In genomic region chr12:27779416-27779815, GRCh38 we compare ENCODE assay signal across 8 cellular contexts. TPM values are rescaled to one million over a fixed set of nuclear protein-coding genes. Genes with fewer than 3 reads are reported as not detected.
DNase-seq lines count a peak whose midpoint lies in the region; ATAC-seq and TF ChIP-seq lines count a peak whose summit lies in the region.

No MANE protein-coding gene starts in this region.

- intact Hi-C loops in mucosa of descending colon (cut with DNase I, micrococcal nuclease) = no loop called here

- peaks cover 22% of the 10 kb centered on the region for H3K36me3 ChIP-seq in DOHH2 (ENCODE audit: control insufficient read depth, low read length)
- H3K36me3 ChIP-seq in SK-N-SH (replicated peaks in 1 of 2; ENCODE audit: control insufficient read depth in 1 of 2, insufficient read depth in 2 of 2, low read length in 1 of 2) = peaks cover 8% of the 10 kb centered on the region in 2 experiments
- H3K36me3 ChIP-seq in duodenal mucosa (ENCODE audit: control insufficient read depth in 1 of 2, insufficient read depth in 2 of 2, low read length in 2 of 2) = no peaks in the 10 kb centered on the region
- no peaks in the 10 kb centered on the region for H3K36me3 ChIP-seq in mucosa of descending colon (ENCODE audit: low read depth)
- no peaks in the 10 kb centered on the region for H3K36me3 ChIP-seq in upper lobe of left lung

- H3F3A ChIP-seq in DOHH2 (ENCODE audit: control insufficient read depth, insufficient read depth) (peaks cover 6% of the 10 kb centered on the region; the same call in 1 of the 2 replicates), SK-N-SH (replicated peaks; ENCODE audit: insufficient read depth) (peaks cover 16% of the 10 kb centered on the region)

- WGBS in SK-N-SH (ENCODE audit: low lambda C conversion rate) = 10% methylated on average over 15 of the region's 15 CpGs
- 12 to 23% methylated on average over 15 of the region's 15 CpGs for WGBS in upper lobe of left lung, 2 donors

- H3K4me3 ChIP-seq in DOHH2 (ENCODE audit: low read length) = peak overlapping the region; percentile 86
- peak overlapping the region; percentile 79 to 85 for H3K4me3 ChIP-seq in SK-N-SH (ENCODE audit: low read depth in 2 of 2, low read length in 1 of 2)
- peak overlapping the region; percentile 71 to 92 for H3K4me3 ChIP-seq in duodenal mucosa (ENCODE audit: low read depth in 1 of 2, low read length in 2 of 2)
- peak overlapping the region; percentile 52 for H3K4me3 ChIP-seq in mucosa of descending colon
- peak overlapping the region; percentile 63 to 85 (median 74) for H3K4me3 ChIP-seq in upper lobe of left lung

- no peaks in the 10 kb centered on the region for H3K9me2 ChIP-seq in DOHH2 (replicated peaks; ENCODE audit: control insufficient read depth, low read length)
- no peaks in the 10 kb centered on the region for H3K9me2 ChIP-seq in SK-N-SH

- DNase-seq in SK-N-SH (peak; percentile 75), mucosa of descending colon (peak in 2 of 3 donors; percentile 19 to 54), upper lobe of left lung (peak in 1 of 2 donors; percentile 23), dedifferentiated amniotic fluid mesenchymal stem cell (ENCODE audit: extremely low spot score) (no peak)

- CTCF ChIA-PET in SK-N-SH (lab: Yijun Ruan, JAX) = interaction anchor here (0.6 to 2.1 kb wide), 10 partner anchors 9 to 162 kb away, joined by 3 to 10 read pairs (median 4); no protein-coding TSS in a partner anchor

- TF ChIP-seq POLR2A in upper lobe of left lung (IDR thresholded peaks at IDR 0.05) = no peak

- no peak for TF ChIP-seq RAD21 in SK-N-SH (IDR thresholded peaks at IDR 0.05; ENCODE audit: low read length)

- POLR2A ChIA-PET in SK-N-SH (lab: Yijun Ruan, JAX) = interaction anchor here (0.7 to 1.9 kb wide), 12 partner anchors 9 to 1602 kb away, joined by 3 to 11 read pairs (median 3); partner anchors contain the start of gene ERGIC2

- TF ChIP-seq CTCF in DOHH2 (IDR thresholded peaks at IDR 0.05; ENCODE audit: low read depth, low read length, poor library complexity, severe bottlenecking) = no peak
- TF ChIP-seq CTCF in SK-N-SH (IDR thresholded peaks at IDR 0.05) = no peak
- TF ChIP-seq CTCF in mucosa of descending colon (IDR thresholded peaks at IDR 0.05) = no peak
- TF ChIP-seq CTCF in upper lobe of left lung (IDR thresholded peaks at IDR 0.05) = no peak

- H2AFZ ChIP-seq in SK-N-SH (ENCODE audit: low read depth) = peak overlapping the region; percentile 91

- H3K79me2 ChIP-seq in DOHH2 (ENCODE audit: control insufficient read depth, low read length) (peaks cover 39% of the 10 kb centered on the region), SK-N-SH (ENCODE audit: insufficient read depth) (peaks cover 43% of the 10 kb centered on the region)

- H3K4me2 ChIP-seq in DOHH2 (ENCODE audit: low read length) (peak overlapping the region; percentile 93), SK-N-SH (peak overlapping the region; percentile 92)

- peak; percentile 7 for ATAC-seq in GM19467 (IDR thresholded peaks at IDR 0.05; ENCODE audit: unreplicated experiment)
- peak; percentile 10 for ATAC-seq in HG03565 (IDR thresholded peaks at IDR 0.05; ENCODE audit: unreplicated experiment)
- ATAC-seq in mucosa of descending colon = no peak
- ATAC-seq in upper lobe of left lung (ENCODE audit: low FRiP score in 2 of 2) = no peak

- no peaks in the 10 kb centered on the region for H3K9me3 ChIP-seq in DOHH2 (ENCODE audit: control insufficient read depth, insufficient read depth, low read length)
- no peaks in the 10 kb centered on the region for H3K9me3 ChIP-seq in SK-N-SH
- H3K9me3 ChIP-seq in duodenal mucosa (ENCODE audit: control insufficient read depth in 1 of 2, low read length in 2 of 2) = no peaks in the 10 kb centered on the region
- H3K9me3 ChIP-seq in mucosa of descending colon = no peaks in the 10 kb centered on the region
- no peaks in the 10 kb centered on the region for H3K9me3 ChIP-seq in upper lobe of left lung

- no peaks in the 10 kb centered on the region for H3K27me3 ChIP-seq in DOHH2 (ENCODE audit: control insufficient read depth, low read length)
- H3K27me3 ChIP-seq in SK-N-SH (ENCODE audit: insufficient read depth) = no peaks in the 10 kb centered on the region
- H3K27me3 ChIP-seq in duodenal mucosa (ENCODE audit: control insufficient read depth in 1 of 2, insufficient read depth in 2 of 2, low read length in 2 of 2) = no peaks in the 10 kb centered on the region
- H3K27me3 ChIP-seq in upper lobe of left lung = no peaks in the 10 kb centered on the region

- peak overlapping the region; percentile 88 for H3K9ac ChIP-seq in SK-N-SH
- peak overlapping the region; percentile 26 to 90 for H3K9ac ChIP-seq in duodenal mucosa (ENCODE audit: low read depth in 1 of 2, low read length in 2 of 2)

- H4K20me1 ChIP-seq in DOHH2 (ENCODE audit: control insufficient read depth, insufficient read depth, low read depth, low read length) (no peaks in the 10 kb centered on the region), SK-N-SH (ENCODE audit: insufficient read depth) (no peaks in the 10 kb centered on the region)

- TF ChIP-seq EP300 in SK-N-SH (IDR thresholded peaks at IDR 0.05; ENCODE audit: borderline replicate concordance in 1 of 2, low read depth in 1 of 2, low read length in 1 of 2) (no peak), upper lobe of left lung (IDR thresholded peaks at IDR 0.05) (no peak)

- H3K4me1 ChIP-seq in DOHH2 (ENCODE audit: control insufficient read depth, low read length) = peaks cover 30% of the 10 kb centered on the region
- peaks cover 12 to 22% of the 10 kb centered on the region in 2 experiments for H3K4me1 ChIP-seq in SK-N-SH (ENCODE audit: control insufficient read depth in 1 of 2, insufficient read depth in 2 of 2, low read depth in 1 of 2, low read length in 1 of 2)
- peaks cover 20 to 25% of the 10 kb centered on the region in 2 donors for H3K4me1 ChIP-seq in duodenal mucosa (ENCODE audit: control insufficient read depth in 1 of 2, insufficient read depth in 2 of 2, low read length in 2 of 2)
- H3K4me1 ChIP-seq in mucosa of descending colon (ENCODE audit: low read depth) = peaks cover 16% of the 10 kb centered on the region
- peaks cover 13 to 36% (median 19%) of the 10 kb centered on the region in 4 donors for H3K4me1 ChIP-seq in upper lobe of left lung

- peak overlapping the region; percentile 52 for H3K27ac ChIP-seq in DOHH2 (ENCODE audit: low read depth, low read length)
- H3K27ac ChIP-seq in SK-N-SH (ENCODE audit: low read depth in 2 of 2, low read length in 1 of 2) = peak overlapping the region; percentile 79 to 97
- H3K27ac ChIP-seq in duodenal mucosa (ENCODE audit: low read depth, low read length) = peak overlapping the region; percentile 85
- H3K27ac ChIP-seq in upper lobe of left lung = peak overlapping the region; percentile 85 to 89 (median 88)

TF ChIP-seq in SK-N-SH, 30 proteins besides CTCF, POLR2A, EP300 and RAD21:
- TF ChIP-seq YY1 (IDR thresholded peaks at IDR 0.05; ENCODE audit: low read depth) (0 out of 2 replicates have a peak, but pooled peaks have one; percentile 28), MXI1 (IDR thresholded peaks at IDR 0.05; ENCODE audit: low read depth, low read length) (peak; percentile 18; the same call in 1 of the 2 replicates), POLR2AphosphoS5 (IDR thresholded peaks at IDR 0.05; ENCODE audit: low read depth, low read length) (0 out of 2 replicates have a peak, but pooled peaks have one; percentile 9)
- TF ChIP-seq, protein P1, sequence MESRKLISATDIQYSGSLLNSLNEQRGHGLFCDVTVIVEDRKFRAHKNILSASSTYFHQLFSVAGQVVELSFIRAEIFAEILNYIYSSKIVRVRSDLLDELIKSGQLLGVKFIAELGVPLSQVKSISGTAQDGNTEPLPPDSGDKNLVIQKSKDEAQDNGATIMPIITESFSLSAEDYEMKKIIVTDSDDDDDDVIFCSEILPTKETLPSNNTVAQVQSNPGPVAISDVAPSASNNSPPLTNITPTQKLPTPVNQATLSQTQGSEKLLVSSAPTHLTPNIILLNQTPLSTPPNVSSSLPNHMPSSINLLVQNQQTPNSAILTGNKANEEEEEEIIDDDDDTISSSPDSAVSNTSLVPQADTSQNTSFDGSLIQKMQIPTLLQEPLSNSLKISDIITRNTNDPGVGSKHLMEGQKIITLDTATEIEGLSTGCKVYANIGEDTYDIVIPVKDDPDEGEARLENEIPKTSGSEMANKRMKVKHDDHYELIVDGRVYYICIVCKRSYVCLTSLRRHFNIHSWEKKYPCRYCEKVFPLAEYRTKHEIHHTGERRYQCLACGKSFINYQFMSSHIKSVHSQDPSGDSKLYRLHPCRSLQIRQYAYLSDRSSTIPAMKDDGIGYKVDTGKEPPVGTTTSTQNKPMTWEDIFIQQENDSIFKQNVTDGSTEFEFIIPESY (IDR thresholded peaks at IDR 0.05; ENCODE audit: borderline replicate concordance, low read depth) = no peak

RNA-seq across cellular contexts. Expression of gene KLHL42, which starts 0.6 kb away (rescaled TPM):
- 11.7 and 18.5 TPM in 2 replicates for polyA plus RNA-seq in SK-N-SH (2012; rRNA removed)
- 8.4 and 9.8 TPM in 2 replicates for polyA plus RNA-seq in SK-N-SH (2012; cell fraction: cytosol; rRNA removed)
- 30.6 and 33.5 TPM in 2 replicates for polyA plus RNA-seq in SK-N-SH (2012; cell fraction: nucleus; rRNA removed)
- total RNA-seq in mucosa of descending colon (10 to 100 TPM; 14.4 to 48.6 (median 24.0) TPM), upper lobe of left lung (10 to 100 TPM; 18.5 to 46.1 (median 22.6) TPM)

RNA-seq across cellular contexts. Expression of gene MANSC4, which starts 0.6 kb away (rescaled TPM):
- polyA plus RNA-seq in SK-N-SH (2012; rRNA removed) = not detected in 2 replicates
- 0.04 and 0.07 TPM in 2 replicates for polyA plus RNA-seq in SK-N-SH (2012; cell fraction: cytosol; rRNA removed)
- 0.08 TPM in 1 of 2 replicates, not detected in the other for polyA plus RNA-seq in SK-N-SH (2012; cell fraction: nucleus; rRNA removed)
- total RNA-seq in mucosa of descending colon (not detected), upper lobe of left lung (not detected)

Comparison
In these comparisons a context has a peak if more than half of its experiments do, and no peak if none do; other contexts are left out.
1. ATAC-seq: peak in GM19467 (single experiment) and HG03565 (single experiment); none in mucosa of descending colon (single experiment) and upper lobe of left lung (0 of 2).
2. Peak in every context shown above with its lines, with median percentiles within 50 percentile points of each other: H3K27ac ChIP-seq and H3K4me3 ChIP-seq.